ENCODE assay signal across 9 cellular contexts in genomic region chr12:93025145-93026103, GRCh38.
DNase-seq lines count a peak whose midpoint lies in the region; ATAC-seq and TF ChIP-seq lines count a peak whose summit lies in the region.
"Had no signal": no experiment of that assay in that cellular context is flagged by ENCODE, and none has a peak within 500 bp of the region (broad histone marks: within the 10 kb centered on the region; RNA-seq: fewer than 3 reads in every experiment).

No MANE protein-coding gene starts in this region.

- H3K27me3 Mint-ChIP-seq in activated CD4-positive, alpha-beta memory T cell treated with anti-CD3 and anti-CD28 coated beads, Interleukin-2, amount 10 ng/mL, durations not matched to agents 7 days and 5 days = peaks cover 3% of the 10 kb centered on the region

- H3K9me2 ChIP-seq in OCI-LY1 (ENCODE audit: low read depth, low read length) = no peaks in the 10 kb centered on the region

- H3K4me3 ChIP-seq in A673 (ENCODE audit: low read depth, low read length, poor library complexity, severe bottlenecking) = no peak overlapping the region
- H3K4me3 ChIP-seq in OCI-LY1 (ENCODE audit: low read depth, low read length, poor library complexity, severe bottlenecking) = no peak overlapping the region

- H3K4me2 ChIP-seq in OCI-LY1 (ENCODE audit: low read length) = no peak overlapping the region

- no peaks in the 10 kb centered on the region for H3F3A ChIP-seq in OCI-LY1 (ENCODE audit: insufficient read depth, low read length)

- peak; percentile 70 for DNase-seq in A673 (ENCODE audit: low spot score)
- DNase-seq in fibroblast of gingiva (ENCODE audit: low read depth) = peak; percentile 57
- DNase-seq in renal cortical epithelial cell (ENCODE audit: low read depth) = peak; percentile 81
- no peak for DNase-seq in amygdala (lab: John Stamatoyannopoulos, UW)
- no peak for DNase-seq in activated CD4-positive, alpha-beta memory T cell treated with anti-CD3 and anti-CD28 coated beads, Interleukin-2, amount 10 ng/mL, durations not matched to agents 7 days and 5 days

- H3K4me1 Mint-ChIP-seq in activated CD4-positive, alpha-beta memory T cell treated with anti-CD3 and anti-CD28 coated beads, Interleukin-2, amount 10 ng/mL, durations not matched to agents 7 days and 5 days = no peaks in the 10 kb centered on the region

- H3K27ac ChIP-seq in A673 (ENCODE audit: low read depth, low read length, poor library complexity, severe bottlenecking) = no peak overlapping the region
- H3K27ac ChIP-seq in OCI-LY1 (ENCODE audit: low read depth, low read length, poor library complexity, severe bottlenecking) = no peak overlapping the region
- H3K27ac ChIP-seq: epithelial cell of prostate had no signal

- no peaks in the 10 kb centered on the region for H3K9me3 Mint-ChIP-seq in activated CD4-positive, alpha-beta memory T cell treated with anti-CD3 and anti-CD28 coated beads, Interleukin-2, amount 10 ng/mL, durations not matched to agents 7 days and 5 days

- peak; percentile 71 for TF ChIP-seq CTCF in A673 (conservative IDR thresholded peaks at IDR 0.05; ENCODE audit: low read depth, low read length)
- TF ChIP-seq CTCF in GM12873 (IDR thresholded peaks at IDR 0.05; ENCODE audit: insufficient read depth, low read depth, low read length, missing control alignments) = peak; percentile 60
- peak; percentile 68 for TF ChIP-seq CTCF in OCI-LY1 (IDR thresholded peaks at IDR 0.05; ENCODE audit: low read length)

- ATAC-seq in HG03460 (IDR thresholded peaks at IDR 0.05; ENCODE audit: unreplicated experiment) = peak; percentile 68

- POLR2A ChIA-PET in A673 (lab: Charles Lee; ENCODE audit: low non-redundant PET) = no interaction called here
- POLR2A ChIA-PET in activated CD4-positive, alpha-beta memory T cell treated with anti-CD3 and anti-CD28 coated beads, Interleukin-2, amount 10 ng/mL, durations not matched to agents 7 days and 5 days (lab: Charles Lee) = no interaction called here

- no peak overlapping the region for H2AFZ ChIP-seq in OCI-LY1 (ENCODE audit: low read length)

- H3K79me2 ChIP-seq in OCI-LY1 (ENCODE audit: insufficient read depth, low read length) = no peaks in the 10 kb centered on the region

- no peak overlapping the region for H3K9ac ChIP-seq in OCI-LY1 (ENCODE audit: low read length)

- H3K27me3 ChIP-seq in A673 (replicated peaks; ENCODE audit: insufficient read depth, low read depth, low read length, poor library complexity) (no peaks in the 10 kb centered on the region), OCI-LY1 (ENCODE audit: insufficient read depth, low read length) (no peaks in the 10 kb centered on the region)

- no peak overlapping the region for H3K4me3 Mint-ChIP-seq in activated CD4-positive, alpha-beta memory T cell treated with anti-CD3 and anti-CD28 coated beads, Interleukin-2, amount 10 ng/mL, durations not matched to agents 7 days and 5 days

- no peaks in the 10 kb centered on the region for H3K36me3 ChIP-seq in A673 (ENCODE audit: insufficient read depth, low read length, poor library complexity, severe bottlenecking)
- no peaks in the 10 kb centered on the region for H3K36me3 ChIP-seq in OCI-LY1 (ENCODE audit: insufficient read depth, low read length)

- CTCF ChIA-PET in A673 (lab: Charles Lee) = no interaction called here
- CTCF ChIA-PET in activated CD4-positive, alpha-beta memory T cell treated with anti-CD3 and anti-CD28 coated beads, Interleukin-2, amount 10 ng/mL, durations not matched to agents 7 days and 5 days (lab: Charles Lee) = no interaction called here

- no peak overlapping the region for H3K27ac Mint-ChIP-seq in activated CD4-positive, alpha-beta memory T cell treated with anti-CD3 and anti-CD28 coated beads, Interleukin-2, amount 10 ng/mL, durations not matched to agents 7 days and 5 days

- intact Hi-C loops in A673 (cut with micrococcal nuclease; ENCODE audit: unreplicated experiment) = loop anchor here (1.0 kb wide), 1 partner anchor 371 kb away; no protein-coding TSS in a partner anchor

- no peaks in the 10 kb centered on the region for H3K9me3 ChIP-seq in A673 (ENCODE audit: low read depth, low read length, poor library complexity, severe bottlenecking)
- no peaks in the 10 kb centered on the region for H3K9me3 ChIP-seq in OCI-LY1 (ENCODE audit: low read length)

- no peaks in the 10 kb centered on the region for H3K36me3 Mint-ChIP-seq in activated CD4-positive, alpha-beta memory T cell treated with anti-CD3 and anti-CD28 coated beads, Interleukin-2, amount 10 ng/mL, durations not matched to agents 7 days and 5 days (ENCODE audit: low read depth)

- H4K20me1 ChIP-seq in OCI-LY1 (ENCODE audit: insufficient read depth, low read length) = no peaks in the 10 kb centered on the region

- H3K4me1 ChIP-seq in A673 (ENCODE audit: insufficient read depth, low read length, poor library complexity, severe bottlenecking) (peaks cover 5% of the 10 kb centered on the region), OCI-LY1 (ENCODE audit: insufficient read depth, low read length, severe bottlenecking) (no peaks in the 10 kb centered on the region)

- no TSS peak for BruUV-seq in A673 (replicated peaks; lab: Mats Ljungman, UMichigan)

Comparison
In these comparisons a context has a peak if more than half of its experiments do, and no peak if none do; other contexts are left out.
1. DNase-seq: peak in A673 (single experiment), fibroblast of gingiva (single experiment) and renal cortical epithelial cell (single experiment); none in amygdala (0 of 56) and activated CD4-positive, alpha-beta memory T cell treated with anti-CD3 and anti-CD28 coated beads, Interleukin-2, amount 10 ng/mL, durations not matched to agents 7 days and 5 days (single experiment).
2. Peak in every context shown above with its lines, with median percentiles within 50 percentile points of each other: CTCF ChIP-seq.